8 cellular contexts compared by ENCODE assay signal in genomic region chr6:106519460-106520394, GRCh38.
DNase-seq lines count a peak whose midpoint lies in the region; ATAC-seq and TF ChIP-seq lines count a peak whose summit lies in the region.

No MANE protein-coding gene starts in this region.

- peaks cover 0 to 8% (median 0%) of the 10 kb centered on the region in 4 donors for H3K36me3 ChIP-seq in liver (ENCODE audit: control insufficient read depth in 4 of 4, insufficient read depth in 3 of 4, low read depth in 1 of 4, low read length in 3 of 4)

- H3K27me3 ChIP-seq in liver (ENCODE audit: control insufficient read depth in 4 of 4, insufficient read depth in 4 of 4, low read length in 3 of 4): no peaks in the 10 kb centered on the region

- no peak for TF ChIP-seq RAD21 in liver (IDR thresholded peaks at IDR 0.05)

- no peaks in the 10 kb centered on the region for H3K9me3 Mint-ChIP-seq in activated naive CD8-positive, alpha-beta T cell treated with anti-CD3 and anti-CD28 coated beads, Interleukin-2, amount 50 U/mL, for 24 hours

- H3K27me3 Mint-ChIP-seq in activated naive CD8-positive, alpha-beta T cell treated with anti-CD3 and anti-CD28 coated beads, Interleukin-2, amount 50 U/mL, for 24 hours: peaks cover 2% of the 10 kb centered on the region

- peak overlapping the region; percentile 30 to 52 for H3K27ac ChIP-seq in liver (ENCODE audit: low read depth in 1 of 2, low read length in 2 of 2)

- H3K9me3 ChIP-seq in liver (ENCODE audit: control insufficient read depth in 4 of 4, low read length in 3 of 4): no peaks in the 10 kb centered on the region

- peaks cover 85% of the 10 kb centered on the region for H3K4me1 Mint-ChIP-seq in activated naive CD8-positive, alpha-beta T cell treated with anti-CD3 and anti-CD28 coated beads, Interleukin-2, amount 50 U/mL, for 24 hours

- H3K4me1 ChIP-seq in liver (ENCODE audit: control insufficient read depth in 4 of 4, insufficient read depth in 4 of 4, low read length in 3 of 4): peaks cover 0 to 6% (median 4%) of the 10 kb centered on the region in 4 donors

- no peak overlapping the region for H3K9ac ChIP-seq in liver (ENCODE audit: low read depth in 1 of 2, low read length in 2 of 2)

- peak overlapping the region; percentile 99 for H3K27ac Mint-ChIP-seq in activated naive CD8-positive, alpha-beta T cell treated with anti-CD3 and anti-CD28 coated beads, Interleukin-2, amount 50 U/mL, for 24 hours

- no peak for TF ChIP-seq POLR2A in lower leg skin (IDR thresholded peaks at IDR 0.05)

- WGBS in liver: 79% methylated on average over 14 of the region's 14 CpGs
- WGBS in lower leg skin, 2 donors: 57 to 61% methylated on average over 14 of the region's 14 CpGs

- peaks cover 36% of the 10 kb centered on the region for H3K36me3 Mint-ChIP-seq in activated naive CD8-positive, alpha-beta T cell treated with anti-CD3 and anti-CD28 coated beads, Interleukin-2, amount 50 U/mL, for 24 hours (ENCODE audit: low read depth)

- H3K4me3 ChIP-seq in liver (ENCODE audit: low read depth in 1 of 3, low read length in 3 of 3) (no peak overlapping the region), lower leg skin (ENCODE audit: low read depth, poor library complexity, severe bottlenecking) (no peak overlapping the region)

- peak overlapping the region; percentile 88 for H3K4me3 Mint-ChIP-seq in activated naive CD8-positive, alpha-beta T cell treated with anti-CD3 and anti-CD28 coated beads, Interleukin-2, amount 50 U/mL, for 24 hours

- intact Hi-C loops in lower leg skin (cut with DNase I; ENCODE audit: low total_unique reads): no loop called here

- ATAC-seq in GM19328 (IDR thresholded peaks at IDR 0.05; ENCODE audit: unreplicated experiment): peak; percentile 47
- ATAC-seq in HG03439 (IDR thresholded peaks at IDR 0.05; ENCODE audit: unreplicated experiment): peak; percentile 42
- peak; percentile 65 for ATAC-seq in activated naive CD8-positive, alpha-beta T cell treated with anti-CD3 and anti-CD28 coated beads, Interleukin-2, amount 50 U/mL, for 24 hours
- peak; percentile 70 for ATAC-seq in stimulated activated naive CD8-positive, alpha-beta T cell treated with anti-CD3 and anti-CD28 coated beads, Interleukin-15, Interleukin-2, amounts not matched to agents 100 U/mL and 50 U/mL, for 24 hours

- TF ChIP-seq CTCF in liver (IDR thresholded peaks at IDR 0.05; ENCODE audit: low read depth, low read length, missing input control): no peak
- TF ChIP-seq CTCF in lower leg skin (IDR thresholded peaks at IDR 0.05): no peak

- DNase-seq in AG08395 (ENCODE audit: low spot score) (peak; percentile 94), T follicular helper cell (ENCODE audit: low read depth) (peak; percentile 70), lower leg skin (ENCODE audit: low spot score in 2 of 2) (no peak)
- DNase-seq in activated naive CD8-positive, alpha-beta T cell treated with anti-CD3 and anti-CD28 coated beads, Interleukin-2, amount 50 U/mL, for 24 hours: peak; percentile 73
- DNase-seq in stimulated activated naive CD8-positive, alpha-beta T cell treated with anti-CD3 and anti-CD28 coated beads, Interleukin-15, Interleukin-2, amounts not matched to agents 100 U/mL and 50 U/mL, for 24 hours: peak; percentile 76

TF ChIP-seq in liver, 16 proteins besides CTCF, POLR2A, EP300 and RAD21:
- TF ChIP-seq, protein P1, sequence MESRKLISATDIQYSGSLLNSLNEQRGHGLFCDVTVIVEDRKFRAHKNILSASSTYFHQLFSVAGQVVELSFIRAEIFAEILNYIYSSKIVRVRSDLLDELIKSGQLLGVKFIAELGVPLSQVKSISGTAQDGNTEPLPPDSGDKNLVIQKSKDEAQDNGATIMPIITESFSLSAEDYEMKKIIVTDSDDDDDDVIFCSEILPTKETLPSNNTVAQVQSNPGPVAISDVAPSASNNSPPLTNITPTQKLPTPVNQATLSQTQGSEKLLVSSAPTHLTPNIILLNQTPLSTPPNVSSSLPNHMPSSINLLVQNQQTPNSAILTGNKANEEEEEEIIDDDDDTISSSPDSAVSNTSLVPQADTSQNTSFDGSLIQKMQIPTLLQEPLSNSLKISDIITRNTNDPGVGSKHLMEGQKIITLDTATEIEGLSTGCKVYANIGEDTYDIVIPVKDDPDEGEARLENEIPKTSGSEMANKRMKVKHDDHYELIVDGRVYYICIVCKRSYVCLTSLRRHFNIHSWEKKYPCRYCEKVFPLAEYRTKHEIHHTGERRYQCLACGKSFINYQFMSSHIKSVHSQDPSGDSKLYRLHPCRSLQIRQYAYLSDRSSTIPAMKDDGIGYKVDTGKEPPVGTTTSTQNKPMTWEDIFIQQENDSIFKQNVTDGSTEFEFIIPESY (IDR thresholded peaks at IDR 0.05): no peak
- TF ChIP-seq NR2F2 (IDR thresholded peaks at IDR 0.05): no peak

Comparison
In these comparisons a context has a peak if more than half of its experiments do, and no peak if none do; other contexts are left out.
1. DNase-seq: peak in AG08395 (single experiment), T follicular helper cell (single experiment), activated naive CD8-positive, alpha-beta T cell treated with anti-CD3 and anti-CD28 coated beads, Interleukin-2, amount 50 U/mL, for 24 hours (single experiment) and stimulated activated naive CD8-positive, alpha-beta T cell treated with anti-CD3 and anti-CD28 coated beads, Interleukin-15, Interleukin-2, amounts not matched to agents 100 U/mL and 50 U/mL, for 24 hours (single experiment); none in lower leg skin (0 of 2).
2. Peak in every context shown above with its lines, with median percentiles within 50 percentile points of each other: ATAC-seq.